Comparison of ENCODE assay signal across 8 cellular contexts in genomic region chr1:161726631-161727342, GRCh38. TPM values are rescaled to one million over a fixed set of nuclear protein-coding genes. Genes with fewer than 3 reads are reported as not detected.
DNase-seq lines count a peak whose midpoint lies in the region; ATAC-seq and TF ChIP-seq lines count a peak whose summit lies in the region.

No MANE protein-coding gene starts in this region.

- H3K36me3 ChIP-seq in neural cell (ENCODE audit: insufficient read depth, low read length), result no peaks in the 10 kb centered on the region

- H3K27me3 ChIP-seq in neural cell (ENCODE audit: insufficient read depth, low read depth, low read length), result peaks cover 11% of the 10 kb centered on the region

- peak; percentile 66 for ATAC-seq in GM19455 (IDR thresholded peaks at IDR 0.05; ENCODE audit: unreplicated experiment)

- no peaks in the 10 kb centered on the region for H3K9me2 ChIP-seq in neural cell (ENCODE audit: insufficient read depth, low read length)

- H3K4me3 ChIP-seq in foreskin fibroblast (ENCODE audit: low read depth in 1 of 2, low read length in 2 of 2) (peak overlapping the region; percentile 73 to 89), neural cell (ENCODE audit: low read length) (peak overlapping the region; percentile 97)

- TF ChIP-seq RAD21 in neural cell (conservative IDR thresholded peaks at IDR 0.05), result peak; percentile 20

- TF ChIP-seq CTCF in foreskin fibroblast (IDR thresholded peaks at IDR 0.05; ENCODE audit: low read depth, low read length) (no peak), neural cell (IDR thresholded peaks at IDR 0.05; ENCODE audit: poor library complexity, severe bottlenecking) (no peak)

- no peaks in the 10 kb centered on the region for H3F3A ChIP-seq in neural cell (ENCODE audit: insufficient read depth, low read length, poor library complexity, severe bottlenecking)

- H3K9ac ChIP-seq in neural cell (ENCODE audit: low read length), result peak overlapping the region; percentile 77

- peak overlapping the region; percentile 90 for H2AFZ ChIP-seq in neural cell (ENCODE audit: low read depth, low read length)

- no peak overlapping the region for H3K4me2 ChIP-seq in neural cell (ENCODE audit: low read length)

- no peak for TF ChIP-seq EP300 in neural cell (conservative IDR thresholded peaks at IDR 0.05; ENCODE audit: poor library complexity, severe bottlenecking)

- H3K9me3 ChIP-seq in neural cell (ENCODE audit: low read length), result no peaks in the 10 kb centered on the region

- DNase-seq in COR-L47 (lab: John Stamatoyannopoulos, UW), result peak; percentile 56
- peak; percentile 45 for DNase-seq in HPDE6-E6E7 (ENCODE audit: extremely low spot score)
- peak; percentile 85 for DNase-seq in RPMI7951 (ENCODE audit: low read depth)
- peak; percentile 73 for DNase-seq in activated gamma-delta T cell treated with Interleukin-2 at 50 U/mL for 16 hours
- peak; percentile 85 to 95 for DNase-seq in foreskin fibroblast
- peak in 42 of 49 donors; percentile 14 to 93 (median 46) for DNase-seq in substantia nigra (lab: John Stamatoyannopoulos, UW)

- H4K20me1 ChIP-seq in neural cell (ENCODE audit: insufficient read depth), result no peaks in the 10 kb centered on the region

- H3K27ac ChIP-seq in neural cell (ENCODE audit: low read length) (peak overlapping the region; percentile 55), substantia nigra (ENCODE audit: low read depth, low read length, poor library complexity, severe bottlenecking) (peak overlapping the region; percentile 45)

- no peaks in the 10 kb centered on the region for H3K79me2 ChIP-seq in neural cell (replicated peaks; ENCODE audit: insufficient read depth, low read length)

TF ChIP-seq in neural cell, 6 proteins besides CTCF, POLR2A, EP300 and RAD21:
- TF ChIP-seq MXI1 (conservative IDR thresholded peaks at IDR 0.05; ENCODE audit: poor library complexity, severe bottlenecking) (peak; percentile 70), TAF1 (IDR thresholded peaks at IDR 0.05; ENCODE audit: low read depth) (no peak), POLR2AphosphoS5 (IDR thresholded peaks at IDR 0.05) (peak; percentile 58)

RNA-seq across cellular contexts. Expression of gene FCRLB, which starts 5.4 kb away (rescaled TPM):
- 2.2 and 2.4 TPM in 2 replicates for total RNA-seq in RPMI7951 (2014; rRNA removed; shearing (Covaris generic))
- polyA plus RNA-seq in neural cell, result 0.45 and 0.70 TPM in 2 replicates
- 0.35 and 0.97 TPM in 2 replicates for polyA minus RNA-seq in neural cell

RNA-seq across cellular contexts. Expression of gene FCRLA, which starts 19.8 kb away (rescaled TPM):
- 11.2 and 16.7 TPM in 2 replicates for total RNA-seq in RPMI7951 (2014; rRNA removed; shearing (Covaris generic))
- polyA plus RNA-seq in neural cell, result not detected in 2 replicates
- not detected in 2 replicates for polyA minus RNA-seq in neural cell

RNA-seq across cellular contexts. Expression of gene DUSP12, which starts 22.8 kb away (rescaled TPM):
- 45.9 and 55.0 TPM in 2 replicates for total RNA-seq in RPMI7951 (2014; rRNA removed; shearing (Covaris generic))
- 183 and 209 TPM in 2 replicates for polyA plus RNA-seq in neural cell
- 67.6 and 73.0 TPM in 2 replicates for polyA minus RNA-seq in neural cell

RNA-seq across cellular contexts. Expression of gene ATF6, which starts 39.3 kb away (rescaled TPM):
- 17.2 and 19.9 TPM in 2 replicates for total RNA-seq in RPMI7951 (2014; rRNA removed; shearing (Covaris generic))
- 15.4 and 16.6 TPM in 2 replicates for polyA plus RNA-seq in neural cell
- 45.8 and 51.7 TPM in 2 replicates for polyA minus RNA-seq in neural cell

Comparison
In these comparisons a context has a peak if more than half of its experiments do, and no peak if none do; other contexts are left out.
1. Peak in every context shown above with its lines: DNase-seq, ATAC-seq, H3K4me3 ChIP-seq and H3K27ac ChIP-seq.